In genomic region chr1:58549231-58549958, GRCh38 we compare ENCODE assay signal across 16 cellular contexts. TPM values are rescaled to one million over a fixed set of nuclear protein-coding genes. Genes with fewer than 3 reads are reported as not detected.
"Had no signal": no experiment of that assay in that cellular context is flagged by ENCODE, and none has a peak within 500 bp of the region (broad histone marks: within the 10 kb centered on the region; RNA-seq: fewer than 3 reads in every experiment).

No MANE protein-coding gene starts in this region.

- H3K9me3 Mint-ChIP-seq: activated CD4-positive, alpha-beta memory T cell treated with anti-CD3 and anti-CD28 coated beads, Interleukin-2, amount 10 ng/mL, durations not matched to agents 7 days and 5 days; activated naive CD8-positive, alpha-beta T cell treated with anti-CD3 and anti-CD28 coated beads, Interleukin-2, amount 50 U/mL, for 24 hours; naive thymus-derived CD4-positive, alpha-beta T cell; T-helper 2 cell treated with Interferon-gamma antibody and Interleukin-4, amounts not matched to agents 5 μg/mL and 100 μg/mL, for 36 hours had no signal

- H3K9me3 ChIP-seq: stomach, uterus had no signal

- DNase-seq: activated CD4-positive, alpha-beta memory T cell treated with anti-CD3 and anti-CD28 coated beads, Interleukin-2, amount 10 ng/mL, durations not matched to agents 7 days and 5 days; activated CD4-positive, alpha-beta T cell treated with anti-CD3 and anti-CD28 coated beads for 36 hours; activated naive CD4-positive, alpha-beta T cell; activated naive CD8-positive, alpha-beta T cell treated with anti-CD3 and anti-CD28 coated beads, Interleukin-2, amount 50 U/mL, for 24 hours; foreskin keratinocyte; left cardiac atrium; naive thymus-derived CD4-positive, alpha-beta T cell; stimulated activated CD4-positive, alpha-beta T cell treated with anti-CD3 and anti-CD28 coated beads, Interleukin-4, amount 100 ng/mL, for 4 hours; stomach; uterus had no signal

- H3K36me3 Mint-ChIP-seq: naive thymus-derived CD4-positive, alpha-beta T cell had no signal

- H3K27ac ChIP-seq: foreskin keratinocyte, stomach, uterus, VCaP had no signal

- FAIRE-seq: astrocyte, colon had no signal

- H3K4me3 ChIP-seq: lung, skin epidermis, stomach, uterus had no signal

- H3K27ac Mint-ChIP-seq: activated CD4-positive, alpha-beta memory T cell treated with anti-CD3 and anti-CD28 coated beads, Interleukin-2, amount 10 ng/mL, durations not matched to agents 7 days and 5 days; activated CD4-positive, alpha-beta T cell treated with anti-CD3 and anti-CD28 coated beads for 36 hours; activated naive CD8-positive, alpha-beta T cell treated with anti-CD3 and anti-CD28 coated beads, Interleukin-2, amount 50 U/mL, for 24 hours; T-helper 2 cell treated with Interferon-gamma antibody and Interleukin-4, amounts not matched to agents 5 μg/mL and 100 μg/mL, for 36 hours had no signal

- H3K36me3 ChIP-seq: stomach, uterus had no signal

- ATAC-seq: activated CD4-positive, alpha-beta T cell treated with anti-CD3 and anti-CD28 coated beads for 36 hours; activated naive CD8-positive, alpha-beta T cell treated with anti-CD3 and anti-CD28 coated beads, Interleukin-2, amount 50 U/mL, for 24 hours; foreskin keratinocyte; left cardiac atrium; naive thymus-derived CD4-positive, alpha-beta T cell had no signal

- H3K27me3 Mint-ChIP-seq: activated naive CD8-positive, alpha-beta T cell treated with anti-CD3 and anti-CD28 coated beads, Interleukin-2, amount 50 U/mL, for 24 hours had no signal

- H3K4me3 Mint-ChIP-seq: activated CD4-positive, alpha-beta memory T cell treated with anti-CD3 and anti-CD28 coated beads, Interleukin-2, amount 10 ng/mL, durations not matched to agents 7 days and 5 days; activated CD4-positive, alpha-beta T cell treated with anti-CD3 and anti-CD28 coated beads for 36 hours; activated naive CD8-positive, alpha-beta T cell treated with anti-CD3 and anti-CD28 coated beads, Interleukin-2, amount 50 U/mL, for 24 hours; naive thymus-derived CD4-positive, alpha-beta T cell; T-helper 2 cell treated with Interferon-gamma antibody and Interleukin-4, amounts not matched to agents 5 μg/mL and 100 μg/mL, for 36 hours had no signal

- H3K27me3 ChIP-seq: foreskin keratinocyte, stomach, uterus had no signal

RNA-seq across cellular contexts. Expression of gene TACSTD2, which starts 27.7 kb away (rescaled TPM):
- total RNA-seq: activated CD4-positive, alpha-beta memory T cell treated with anti-CD3 and anti-CD28 coated beads, Interleukin-2, amount 10 ng/mL, durations not matched to agents 7 days and 5 days had no signal
- polyA plus RNA-seq: naive thymus-derived CD4-positive, alpha-beta T cell had no signal
